24 cellular contexts compared by ENCODE assay signal in genomic region chr5:79329453-79329852, GRCh38.
"Had no signal": no experiment of that assay in that cellular context is flagged by ENCODE, and none has a peak within 500 bp of the region (broad histone marks: within the 10 kb centered on the region; RNA-seq: fewer than 3 reads in every experiment).

No MANE protein-coding gene starts in this region.

- H3K4me3 ChIP-seq: K562 had no signal

- H3K4me1 Mint-ChIP-seq: activated B cell treated with CpG ODN at 0.5 μM for 24 hours; activated CD4-positive, alpha-beta T cell treated with anti-CD3 and anti-CD28 coated beads, Interleukin-2, amount 10 ng/mL, durations not matched to agents 24 days and 14 days; activated naive CD4-positive, alpha-beta T cell treated with anti-CD3 and anti-CD28 coated beads, Interleukin-2, amount 10 ng/mL, durations not matched to agents 7 days and 5 days; activated naive CD8-positive, alpha-beta T cell treated with anti-CD3 and anti-CD28 coated beads for 36 hours had no signal

- DNase-seq: activated B cell treated with CpG ODN at 0.5 μM for 24 hours; activated CD4-positive, alpha-beta memory T cell treated with anti-CD3 and anti-CD28 coated beads for 36 hours; activated CD4-positive, alpha-beta T cell treated with anti-CD3 and anti-CD28 coated beads for 1 hour; activated CD4-positive, alpha-beta T cell treated with anti-CD3 and anti-CD28 coated beads, Interleukin-2, amount 10 ng/mL, durations not matched to agents 24 days and 14 days; activated CD8-positive, alpha-beta memory T cell treated with anti-CD3 and anti-CD28 coated beads for 24 hours; activated gamma-delta T cell treated with Interleukin-2 at 50 U/mL for 16 hours; activated naive CD4-positive, alpha-beta T cell treated with anti-CD3 and anti-CD28 coated beads, Interleukin-2, amount 10 ng/mL, durations not matched to agents 7 days and 5 days; activated naive CD8-positive, alpha-beta T cell treated with anti-CD3 and anti-CD28 coated beads for 36 hours; activated T-cell treated with anti-CD3 and anti-CD28 coated beads, Interleukin-2, amount 50 U/mL, for 4 hours; cerebellar nuclear complex; Karpas-422; MM.1S; NCI-H1105; NCI-H1436; NCI-H1694 treated with DMSO at 0.1 percent for 48 hours; NCI-H2081 treated with DMSO at 0.1 percent for 48 hours; NCI-H345; NCI-H510A; NCI-H526 treated with DMSO at 0.1 percent for 48 hours; SIG-M5; T-helper 2 cell; T1000 had no signal

- H3K27ac Mint-ChIP-seq: activated B cell treated with CpG ODN at 0.5 μM for 24 hours; activated CD4-positive, alpha-beta memory T cell treated with anti-CD3 and anti-CD28 coated beads for 36 hours; activated CD4-positive, alpha-beta T cell treated with anti-CD3 and anti-CD28 coated beads, Interleukin-2, amount 10 ng/mL, durations not matched to agents 24 days and 14 days; activated naive CD4-positive, alpha-beta T cell treated with anti-CD3 and anti-CD28 coated beads, Interleukin-2, amount 10 ng/mL, durations not matched to agents 7 days and 5 days; activated naive CD8-positive, alpha-beta T cell treated with anti-CD3 and anti-CD28 coated beads for 36 hours; activated T-helper 2 cell treated with anti-CD3 and anti-CD28 coated beads, Interferon-gamma antibody, Interleukin-2, Interleukin-4, amounts not matched to agents 10 μg/mL and 5 μg/mL and 100 μg/mL, durations not matched to agents 14 hours and 24 hours and 36 hours had no signal

- H3K4me3 Mint-ChIP-seq: activated B cell treated with CpG ODN at 0.5 μM for 24 hours; activated CD4-positive, alpha-beta memory T cell treated with anti-CD3 and anti-CD28 coated beads for 36 hours; activated CD4-positive, alpha-beta T cell treated with anti-CD3 and anti-CD28 coated beads, Interleukin-2, amount 10 ng/mL, durations not matched to agents 24 days and 14 days; activated naive CD4-positive, alpha-beta T cell treated with anti-CD3 and anti-CD28 coated beads, Interleukin-2, amount 10 ng/mL, durations not matched to agents 7 days and 5 days; activated naive CD8-positive, alpha-beta T cell treated with anti-CD3 and anti-CD28 coated beads for 36 hours; activated T-cell treated with anti-CD3 and anti-CD28 coated beads, Interleukin-2, amount 50 U/mL, for 4 hours had no signal

- H3K27me3 Mint-ChIP-seq: activated B cell treated with CpG ODN at 0.5 μM for 24 hours; activated naive CD8-positive, alpha-beta T cell treated with anti-CD3 and anti-CD28 coated beads for 36 hours had no signal

- H3K36me3 Mint-ChIP-seq: activated CD4-positive, alpha-beta memory T cell treated with anti-CD3 and anti-CD28 coated beads for 36 hours; activated naive CD4-positive, alpha-beta T cell treated with anti-CD3 and anti-CD28 coated beads, Interleukin-2, amount 10 ng/mL, durations not matched to agents 7 days and 5 days; activated naive CD8-positive, alpha-beta T cell treated with anti-CD3 and anti-CD28 coated beads for 36 hours had no signal

- ATAC-seq: activated T-cell treated with anti-CD3 and anti-CD28 coated beads, Interleukin-2, amount 50 U/mL, for 4 hours; K562 had no signal
